In the genomic region with DNA sequence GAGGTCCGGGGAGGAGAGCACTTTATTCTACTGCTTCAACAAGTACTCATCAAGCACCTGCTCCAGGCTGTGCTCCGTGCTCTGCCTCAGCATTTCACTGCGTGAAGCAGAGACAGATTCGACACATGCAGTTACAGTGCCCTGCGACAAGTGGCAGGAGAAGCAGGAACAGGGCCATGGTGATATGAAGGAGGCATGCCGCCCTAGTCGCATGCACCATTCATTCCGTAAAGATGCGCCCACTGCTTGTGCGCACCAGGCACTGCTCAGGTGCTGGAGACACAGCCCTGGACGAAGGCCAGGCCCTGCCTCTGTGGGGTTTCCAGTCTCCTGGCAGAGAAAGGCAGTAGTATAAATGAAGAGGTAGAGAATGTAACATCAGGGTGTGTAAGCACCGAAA, we compare ENCODE assay signal across 22 cellular contexts.
"Had no signal": no experiment of that assay in that cellular context is flagged by ENCODE, and none has a peak within 500 bp of the region (broad histone marks: within the 10 kb centered on the region; RNA-seq: fewer than 3 reads in every experiment).

No MANE protein-coding gene starts in this region.

- H3K36me3 Mint-ChIP-seq: activated naive CD4-positive, alpha-beta T cell treated with anti-CD3 and anti-CD28 coated beads, Interleukin-2, amount 50 U/mL, for 24 hours; stimulated activated memory B cell treated with anti-CD40 and anti-IgM and Interleukin-4, amounts not matched to agents 10 μg/mL and 1 μg/mL and 100 μg/mL, for 72 hours had no signal

- H3K4me3 Mint-ChIP-seq: activated CD4-positive, alpha-beta memory T cell treated with anti-CD3 and anti-CD28 coated beads, Interleukin-2, amount 10 ng/mL, durations not matched to agents 7 days and 5 days; activated CD4-positive, alpha-beta T cell treated with anti-CD3 and anti-CD28 coated beads, Interleukin-2, amount 10 ng/mL, durations not matched to agents 24 days and 14 days; activated naive CD4-positive, alpha-beta T cell treated with anti-CD3 and anti-CD28 coated beads, Interleukin-2, amount 50 U/mL, for 24 hours; endodermal cell; nephron; stimulated activated memory B cell treated with anti-CD40 and anti-IgM and Interleukin-4, amounts not matched to agents 10 μg/mL and 1 μg/mL and 100 μg/mL, for 72 hours; T-cell; T-helper 2 cell treated with Interferon-gamma antibody and Interleukin-4, amounts not matched to agents 5 μg/mL and 100 μg/mL, for 36 hours had no signal

- H3K27ac Mint-ChIP-seq: activated CD4-positive, alpha-beta memory T cell treated with anti-CD3 and anti-CD28 coated beads, Interleukin-2, amount 10 ng/mL, durations not matched to agents 7 days and 5 days; activated CD4-positive, alpha-beta T cell treated with anti-CD3 and anti-CD28 coated beads, Interleukin-2, amount 10 ng/mL, durations not matched to agents 24 days and 14 days; activated naive CD4-positive, alpha-beta T cell treated with anti-CD3 and anti-CD28 coated beads, Interleukin-2, amount 50 U/mL, for 24 hours; endodermal cell; nephron; stimulated activated memory B cell treated with anti-CD40 and anti-IgM and Interleukin-4, amounts not matched to agents 10 μg/mL and 1 μg/mL and 100 μg/mL, for 72 hours; T-cell; T-helper 2 cell treated with Interferon-gamma antibody and Interleukin-4, amounts not matched to agents 5 μg/mL and 100 μg/mL, for 36 hours had no signal

- H3K27ac ChIP-seq: body of pancreas, coronary artery, esophagus squamous epithelium, gastrocnemius medialis, sigmoid colon, VCaP had no signal

- H3K36me3 ChIP-seq: esophagus squamous epithelium, gastrocnemius medialis, sigmoid colon had no signal

- ATAC-seq: activated CD4-positive, CD25-positive, alpha-beta regulatory T cell treated with anti-CD3 and anti-CD28 coated beads, Interleukin-2, amount 50 U/mL, for 24 hours; body of pancreas; gastrocnemius medialis; stimulated activated memory B cell treated with anti-CD40 and anti-IgM and Interleukin-4, amounts not matched to agents 10 μg/mL and 1 μg/mL and 100 μg/mL, for 72 hours; T-cell had no signal

- H3K4me1 ChIP-seq: body of pancreas, esophagus squamous epithelium, gastrocnemius medialis had no signal

- H3K4me2 ChIP-seq: smooth muscle cell had no signal

- DNase-seq: activated CD4-positive, alpha-beta memory T cell treated with anti-CD3 and anti-CD28 coated beads, Interleukin-2, amount 10 ng/mL, durations not matched to agents 7 days and 5 days; activated CD4-positive, alpha-beta T cell treated with anti-CD3 and anti-CD28 coated beads, Interleukin-2, amount 10 ng/mL, durations not matched to agents 24 days and 14 days; activated gamma-delta T cell treated with Interleukin-2 at 50 U/mL for 16 hours; activated T-cell treated with anti-CD3 and anti-CD28 coated beads for 4 hours; endodermal cell; esophagus squamous epithelium; gastrocnemius medialis; hippocampal formation; mammary epithelial cell; sigmoid colon; stimulated activated CD4-positive, alpha-beta T cell treated with anti-CD3 and anti-CD28 coated beads, Interleukin-15, amount 100 ng/mL, for 24 hours; T-cell; trophoblast cell had no signal

- H3K4me3 ChIP-seq: body of pancreas, coronary artery, esophagus squamous epithelium, gastrocnemius medialis, sigmoid colon, smooth muscle cell had no signal

- H3K27me3 ChIP-seq: body of pancreas, esophagus squamous epithelium, gastrocnemius medialis, sigmoid colon had no signal

- H3K9me3 ChIP-seq: body of pancreas, esophagus squamous epithelium, gastrocnemius medialis, sigmoid colon had no signal

- H3K9me3 Mint-ChIP-seq: activated CD4-positive, alpha-beta memory T cell treated with anti-CD3 and anti-CD28 coated beads, Interleukin-2, amount 10 ng/mL, durations not matched to agents 7 days and 5 days; activated CD4-positive, alpha-beta T cell treated with anti-CD3 and anti-CD28 coated beads, Interleukin-2, amount 10 ng/mL, durations not matched to agents 24 days and 14 days; activated naive CD4-positive, alpha-beta T cell treated with anti-CD3 and anti-CD28 coated beads, Interleukin-2, amount 50 U/mL, for 24 hours; endodermal cell; nephron; stimulated activated memory B cell treated with anti-CD40 and anti-IgM and Interleukin-4, amounts not matched to agents 10 μg/mL and 1 μg/mL and 100 μg/mL, for 72 hours; T-cell; T-helper 2 cell treated with Interferon-gamma antibody and Interleukin-4, amounts not matched to agents 5 μg/mL and 100 μg/mL, for 36 hours had no signal

- H3K27me3 Mint-ChIP-seq: activated CD4-positive, alpha-beta memory T cell treated with anti-CD3 and anti-CD28 coated beads, Interleukin-2, amount 10 ng/mL, durations not matched to agents 7 days and 5 days; activated CD4-positive, alpha-beta T cell treated with anti-CD3 and anti-CD28 coated beads, Interleukin-2, amount 10 ng/mL, durations not matched to agents 24 days and 14 days; activated naive CD4-positive, alpha-beta T cell treated with anti-CD3 and anti-CD28 coated beads, Interleukin-2, amount 50 U/mL, for 24 hours; stimulated activated memory B cell treated with anti-CD40 and anti-IgM and Interleukin-4, amounts not matched to agents 10 μg/mL and 1 μg/mL and 100 μg/mL, for 72 hours; T-cell had no signal
